In genomic region chr2:214126135-214126534, GRCh38 we compare ENCODE assay signal across 17 cellular contexts.
DNase-seq lines count a peak whose midpoint lies in the region; ATAC-seq and TF ChIP-seq lines count a peak whose summit lies in the region.
"Had no signal": no experiment of that assay in that cellular context is flagged by ENCODE, and none has a peak within 500 bp of the region (broad histone marks: within the 10 kb centered on the region; RNA-seq: fewer than 3 reads in every experiment).

No MANE protein-coding gene starts in this region.

- TF ChIP-seq CTCF in A673 (conservative IDR thresholded peaks at IDR 0.05; ENCODE audit: low read depth, low read length): no peak
- no peak for TF ChIP-seq CTCF in WTC11 (IDR thresholded peaks at IDR 0.05)
- no peak for TF ChIP-seq CTCF in Caco-2 (IDR thresholded peaks at IDR 0.05; ENCODE audit: insufficient read depth in 1 of 2, low read depth in 1 of 2, low read length in 1 of 2, severe bottlenecking in 1 of 2, unreplicated experiment in 1 of 2)

- H3K27me3 Mint-ChIP-seq in WTC11 (ENCODE audit: low read depth): no peaks in the 10 kb centered on the region
- no peaks in the 10 kb centered on the region for H3K27me3 Mint-ChIP-seq in Caco-2 (ENCODE audit: insufficient read depth, unreplicated experiment)

- DNase-seq in A673 (ENCODE audit: low spot score): peak; percentile 59
- peak; percentile 89 for DNase-seq in HT1080 (ENCODE audit: low read depth)
- DNase-seq in WTC11 (ENCODE audit: low spot score): no peak
- DNase-seq in foreskin melanocyte: peak; percentile 57
- DNase-seq in left colon: no peak
- DNase-seq in Caco-2: no peak
- DNase-seq: activated CD4-positive, alpha-beta T cell treated with anti-CD3 and anti-CD28 coated beads, Interleukin-2, amount 50 U/mL, for 4 hours; dermis blood vessel endothelial cell; KG1; NCI-H1694; NCI-H748 treated with DMSO at 0.1 percent for 48 hours; SHP77 treated with DMSO at 0.1 percent for 48 hours; T-helper 9 cell had no signal

- POLR2A ChIA-PET in A673 (lab: Charles Lee; ENCODE audit: low non-redundant PET) (no interaction called here), WTC11 (lab: Charles Lee) (interaction anchor here (0.7 kb wide), 1 partner anchor 1185 kb away, joined by 3 read pairs; the partner anchor contains the start of gene ATIC), Caco-2 (lab: Charles Lee) (no interaction called here)

- H3K36me3 Mint-ChIP-seq in WTC11 (peaks cover 2% of the 10 kb centered on the region; the same call in 1 of the 2 replicates), Caco-2 (ENCODE audit: insufficient read depth, unreplicated experiment) (no peaks in the 10 kb centered on the region)
- H3K36me3 Mint-ChIP-seq: mesothelial cell of epicardium had no signal

- no peaks in the 10 kb centered on the region for H3K27me3 ChIP-seq in A673 (replicated peaks; ENCODE audit: insufficient read depth, low read depth, low read length, poor library complexity)
- no peaks in the 10 kb centered on the region for H3K27me3 ChIP-seq in Caco-2 (replicated peaks; ENCODE audit: control insufficient read depth, insufficient read depth, low read length)

- H3K4me1 ChIP-seq in A673 (ENCODE audit: insufficient read depth, low read length, poor library complexity, severe bottlenecking): peaks cover 31% of the 10 kb centered on the region
- peaks cover 7% of the 10 kb centered on the region; the same call in 1 of the 2 replicates for H3K4me1 ChIP-seq in Caco-2

- CTCF ChIA-PET in A673 (lab: Charles Lee) (no interaction called here), WTC11 (lab: Charles Lee) (no interaction called here), Caco-2 (lab: Charles Lee) (no interaction called here)

- H3K27ac ChIP-seq in A673 (ENCODE audit: low read depth, low read length, poor library complexity, severe bottlenecking): no peak overlapping the region

- H3K4me3 Mint-ChIP-seq in WTC11 (peak overlapping the region; percentile 1; the same call in 1 of the 2 replicates), Caco-2 (ENCODE audit: unreplicated experiment) (no peak overlapping the region)
- H3K4me3 Mint-ChIP-seq: activated T-helper 1 cell treated with anti-CD3 and anti-CD28 coated beads, Interleukin-12 subunit alpha, Interleukin-12 subunit beta, Interleukin-2, Interleukin-4 antibody, amounts not matched to agents 30 ng/mL and 10 ng/mL and 1 ng/mL, durations not matched to agents 14 hours and 24 hours and 36 hours; mesothelial cell of epicardium had no signal

- BruUV-seq in A673 (replicated peaks; lab: Mats Ljungman, UMichigan): no TSS peak
- no TSS peak for BruUV-seq in Caco-2 (replicated peaks; lab: Mats Ljungman, UMichigan)

- peak overlapping the region; percentile 87 for H3K27ac Mint-ChIP-seq in WTC11
- no peak overlapping the region for H3K27ac Mint-ChIP-seq in Caco-2 (ENCODE audit: unreplicated experiment)
- H3K27ac Mint-ChIP-seq: activated T-helper 1 cell treated with anti-CD3 and anti-CD28 coated beads, Interleukin-12 subunit alpha, Interleukin-12 subunit beta, Interleukin-2, Interleukin-4 antibody, amounts not matched to agents 30 ng/mL and 10 ng/mL and 1 ng/mL, durations not matched to agents 14 hours and 24 hours and 36 hours; mesothelial cell of epicardium had no signal

- H3K9me3 ChIP-seq in A673 (ENCODE audit: low read depth, low read length, poor library complexity, severe bottlenecking): no peaks in the 10 kb centered on the region
- H3K9me3 ChIP-seq in Caco-2: peaks cover 3% of the 10 kb centered on the region; the same call in 1 of the 2 replicates

- H3K4me3 ChIP-seq in A673 (ENCODE audit: low read depth, low read length, poor library complexity, severe bottlenecking): no peak overlapping the region
- no peak overlapping the region for H3K4me3 ChIP-seq in Caco-2 (ENCODE audit: low read depth, low read length)

- intact Hi-C loops in A673 (cut with micrococcal nuclease; ENCODE audit: unreplicated experiment) (no loop called here), left colon (cut with DNase I, micrococcal nuclease) (no loop called here), Caco-2 (cut with micrococcal nuclease; ENCODE audit: unreplicated experiment) (loop anchor here (10.0 kb wide), 1 partner anchor 311 kb away; no protein-coding TSS in a partner anchor)

- H3K4me1 Mint-ChIP-seq in WTC11 (peaks cover 52% of the 10 kb centered on the region), Caco-2 (ENCODE audit: low read depth, unreplicated experiment) (peaks cover 7% of the 10 kb centered on the region)
- H3K4me1 Mint-ChIP-seq: mesothelial cell of epicardium had no signal

- ATAC-seq in WTC11 (peak; percentile 44), HG02571 (IDR thresholded peaks at IDR 0.05; ENCODE audit: unreplicated experiment) (no peak), left colon (no peak), HG03521 (IDR thresholded peaks at IDR 0.05; ENCODE audit: unreplicated experiment) (no peak)

- peaks cover 11% of the 10 kb centered on the region for H3K9me3 Mint-ChIP-seq in WTC11
- H3K9me3 Mint-ChIP-seq in Caco-2 (ENCODE audit: unreplicated experiment): no peaks in the 10 kb centered on the region
- H3K9me3 Mint-ChIP-seq: activated T-helper 1 cell treated with anti-CD3 and anti-CD28 coated beads, Interleukin-12 subunit alpha, Interleukin-12 subunit beta, Interleukin-2, Interleukin-4 antibody, amounts not matched to agents 30 ng/mL and 10 ng/mL and 1 ng/mL, durations not matched to agents 14 hours and 24 hours and 36 hours had no signal

- H3K36me3 ChIP-seq in A673 (ENCODE audit: insufficient read depth, low read length, poor library complexity, severe bottlenecking): no peaks in the 10 kb centered on the region
- H3K36me3 ChIP-seq in Caco-2 (ENCODE audit: control insufficient read depth, insufficient read depth, low read length): no peaks in the 10 kb centered on the region

TF ChIP-seq in WTC11, 78 proteins besides CTCF, POLR2A, EP300 and RAD21:
- TF ChIP-seq CBFB (CRISPR knock-in tag; IDR thresholded peaks at IDR 0.05; ENCODE audit: low read depth) (no peak), ZNF416 (CRISPR knock-in tag; IDR thresholded peaks at IDR 0.05) (no peak), PRRX2 (CRISPR knock-in tag; IDR thresholded peaks at IDR 0.05) (no peak), NR2C2 (CRISPR knock-in tag; IDR thresholded peaks at IDR 0.05) (no peak), GABPB1 (CRISPR knock-in tag; IDR thresholded peaks at IDR 0.05) (no peak), ZSCAN18 (CRISPR knock-in tag; IDR thresholded peaks at IDR 0.05) (no peak), GTF2I (CRISPR knock-in tag; conservative IDR thresholded peaks at IDR 0.05) (no peak)

Comparison
In these comparisons a context has a peak if more than half of its experiments do, and no peak if none do; other contexts are left out.
1. DNase-seq: peak in A673 (single experiment), HT1080 (single experiment) and foreskin melanocyte (single experiment); none in WTC11 (single experiment), left colon (0 of 2) and Caco-2 (0 of 2).